In the genomic region with DNA sequence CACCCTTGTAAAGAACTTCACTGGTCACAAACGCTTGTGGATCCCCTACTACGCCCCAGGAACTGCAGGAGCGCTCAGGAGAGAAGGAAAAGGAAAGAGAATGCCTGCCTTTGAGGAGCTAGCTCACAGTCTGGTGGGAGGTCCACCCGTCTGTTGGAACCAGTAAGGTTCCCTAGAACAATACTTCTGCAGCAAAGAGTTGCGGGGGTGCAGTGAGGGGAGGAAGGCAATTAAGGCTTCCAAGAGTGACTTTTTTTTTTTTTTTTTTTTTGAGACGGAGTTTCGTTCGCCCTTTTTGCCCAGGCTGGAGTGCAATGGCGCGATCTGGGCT, we compare ENCODE assay signal across 8 cellular contexts. TPM values are rescaled to one million over a fixed set of nuclear protein-coding genes. Genes with fewer than 3 reads are reported as not detected.
DNase-seq lines count a peak whose midpoint lies in the region; ATAC-seq and TF ChIP-seq lines count a peak whose summit lies in the region.

No MANE protein-coding gene starts in this region.

- 39% methylated on average over 10 of the region's 10 CpGs for WGBS in esophagus muscularis mucosa

- H3K4me1 ChIP-seq in Panc1 (ENCODE audit: control insufficient read depth, insufficient read depth, low read length) (no peaks in the 10 kb centered on the region), esophagus muscularis mucosa (peaks cover 0 to 23% (median 8%) of the 10 kb centered on the region in 4 donors)

- H3K36me3 ChIP-seq in Panc1 (ENCODE audit: control insufficient read depth, insufficient read depth, low read length) (no peaks in the 10 kb centered on the region), esophagus muscularis mucosa (peaks cover 0 to under 1% (median 0%) of the 10 kb centered on the region in 4 donors)

- no peaks in the 10 kb centered on the region for H3K9me3 ChIP-seq in Panc1 (ENCODE audit: control insufficient read depth, insufficient read depth, low read depth, low read length)
- H3K9me3 ChIP-seq in esophagus muscularis mucosa: no peaks in the 10 kb centered on the region

- ATAC-seq in GM21825 (IDR thresholded peaks at IDR 0.05; ENCODE audit: unreplicated experiment): peak; percentile 15
- peak; percentile 66 for ATAC-seq in Panc1
- ATAC-seq in omental fat pad (ENCODE audit: low FRiP score): peak; percentile 50

- in situ Hi-C loops in Panc1 (cut with HindIII; ENCODE audit: low pct_unique_long_range_greater_than_20kb, low sequenced_read_pairs): no loop called here

- peak overlapping the region; percentile 57; the same call in 1 of the 2 replicates for H3K27ac ChIP-seq in Panc1 (ENCODE audit: low read length)
- peak overlapping the region; percentile 87 to 90 (median 89) for H3K27ac ChIP-seq in esophagus muscularis mucosa (replicated peaks in 1 of 4)

- intact Hi-C loops in Panc1 (cut with micrococcal nuclease; ENCODE audit: unreplicated experiment) (no loop called here), esophagus muscularis mucosa (cut with DNase I) (loop anchor here (10.0 kb wide), 2 partner anchors 162 to 858 kb away; a partner anchor contains a TSS)

- no peak for TF ChIP-seq POLR2A in esophagus muscularis mucosa (IDR thresholded peaks at IDR 0.05; ENCODE audit: low read depth)

- no peak for TF ChIP-seq EP300 in esophagus muscularis mucosa (IDR thresholded peaks at IDR 0.05)

- no TSS peak for BruUV-seq in Panc1 (replicated peaks; lab: Mats Ljungman, UMichigan)

- POLR2A ChIA-PET in Panc1 (lab: Charles Lee): no interaction called here

- H3K27me3 ChIP-seq in Panc1 (ENCODE audit: control insufficient read depth, insufficient read depth, low read length) (no peaks in the 10 kb centered on the region), esophagus muscularis mucosa (peaks cover 0 to 9% (median 0%) of the 10 kb centered on the region in 4 donors)

- no peak for DNase-seq in Panc1 (ENCODE audit: low read depth, low spot score)
- no peak for DNase-seq in esophagus muscularis mucosa (ENCODE audit: extremely low spot score)
- no peak for DNase-seq in omental fat pad (ENCODE audit: low spot score)
- DNase-seq in AG08395 (ENCODE audit: low spot score): no peak
- DNase-seq in SK-N-DZ (ENCODE audit: low spot score): no peak
- DNase-seq in NCI-H1436 treated with DMSO at 0.1 percent for 48 hours (lab: John Stamatoyannopoulos, UW): no peak

- CTCF ChIA-PET in Panc1 (lab: Charles Lee): no interaction called here

- peak overlapping the region; percentile 86 for H3K4me3 ChIP-seq in GM12875 (ENCODE audit: low read depth, low read length)
- peak overlapping the region; percentile 49 to 66 for H3K4me3 ChIP-seq in Panc1 (ENCODE audit: low read depth in 2 of 2, low read length in 2 of 2)
- H3K4me3 ChIP-seq in esophagus muscularis mucosa: peak overlapping the region; percentile 74 to 79 (median 76)

- no peak for TF ChIP-seq CTCF in GM12875 (IDR thresholded peaks at IDR 0.05; ENCODE audit: borderline replicate concordance, insufficient read depth, low read depth, low read length)
- no peak for TF ChIP-seq CTCF in Panc1 (IDR thresholded peaks at IDR 0.05)
- no peak for TF ChIP-seq CTCF in esophagus muscularis mucosa (IDR thresholded peaks at IDR 0.05)
- TF ChIP-seq CTCF in omental fat pad (IDR thresholded peaks at IDR 0.05): no peak

RNA-seq across cellular contexts. Expression of a gene that starts 0.3 kb away (rescaled TPM):
- total RNA-seq in Panc1 (2021; ENCODE audit: unreplicated experiment) (3.8 TPM), esophagus muscularis mucosa (10 to 100 TPM in 3 of 4 donors, 1 to 10 TPM in 1; 9.8 to 18.3 (median 13.7) TPM), omental fat pad (10 to 100 TPM in 1 of 4 donors, 1 to 10 TPM in 3; 5.4 to 14.7 (median 7.5) TPM)
- 5.5 TPM for polyA plus RNA-seq in Panc1 (2012; ENCODE audit: insufficient read length)
- polyA plus RNA-seq in SK-N-DZ (2014; cell fraction: cytosol; rRNA removed): 21.8 and 22.5 TPM in 2 replicates
- polyA plus RNA-seq in SK-N-DZ (2014; cell fraction: nucleus; rRNA removed): 33.0 and 35.7 TPM in 2 replicates

RNA-seq across cellular contexts. Expression of a gene that starts 6.6 kb away (rescaled TPM):
- 23.4 TPM for total RNA-seq in Panc1 (2021; ENCODE audit: unreplicated experiment)
- polyA plus RNA-seq in Panc1 (2012; ENCODE audit: insufficient read length): 18.1 TPM
- total RNA-seq in esophagus muscularis mucosa: 10 to 100 TPM; 22.5 to 30.9 (median 28.5) TPM
- 10 to 100 TPM; 15.0 to 33.5 (median 25.1) TPM for total RNA-seq in omental fat pad
- polyA plus RNA-seq in SK-N-DZ (2014; cell fraction: cytosol; rRNA removed): 18.1 and 18.3 TPM in 2 replicates
- polyA plus RNA-seq in SK-N-DZ (2014; cell fraction: nucleus; rRNA removed): 6.2 and 8.0 TPM in 2 replicates

Comparison
In these comparisons a context has a peak if more than half of its experiments do, and no peak if none do; other contexts are left out.
1. ATAC-seq: peak in every context shown above with its lines; median percentile 66 in Panc1; 50 in omental fat pad; 15 in GM21825.